Comparison of ENCODE assay signal across 1 cellular context in the genomic region with DNA sequence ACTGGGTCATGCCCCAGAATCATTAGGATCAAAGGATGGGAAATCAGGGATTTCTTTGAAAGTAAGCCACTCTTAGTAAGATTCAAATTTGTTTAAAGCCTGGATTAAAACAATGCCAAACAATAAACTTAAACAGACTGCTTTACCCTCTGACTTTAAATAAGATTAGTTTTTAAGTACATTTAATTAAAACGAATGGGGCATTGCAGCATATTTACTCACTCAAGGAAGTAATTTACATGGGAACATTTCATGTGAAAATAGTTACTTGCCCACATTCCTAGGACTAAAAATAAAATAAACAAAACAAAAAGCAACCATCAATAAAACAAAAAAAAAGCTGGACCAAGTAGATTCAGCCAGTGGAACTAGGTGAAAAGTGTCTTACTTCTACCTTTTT.
TF ChIP-seq lines count a peak whose summit lies in the region.

No MANE protein-coding gene starts in this region.

TF ChIP-seq in HepG2, 621 proteins besides CTCF, POLR2A, EP300 and RAD21:
- TF ChIP-seq CBX5 (CRISPR knock-in tag; IDR thresholded peaks at IDR 0.05; ENCODE audit: borderline replicate concordance): no peak
- no peak for TF ChIP-seq CCAR2 (optimal IDR thresholded peaks at IDR 0.05; ENCODE audit: low read depth, low read length)
- TF ChIP-seq ZNF326 (CRISPR knock-in tag; IDR thresholded peaks at IDR 0.05; ENCODE audit: borderline replicate concordance): no peak
- TF ChIP-seq ZFP90 (CRISPR knock-in tag; IDR thresholded peaks at IDR 0.05; ENCODE audit: borderline replicate concordance): no peak
- no peak for TF ChIP-seq HOXD1 (CRISPR knock-in tag; IDR thresholded peaks at IDR 0.05)
- TF ChIP-seq ZNF232 (CRISPR knock-in tag; IDR thresholded peaks at IDR 0.05; ENCODE audit: borderline replicate concordance): no peak
- TF ChIP-seq ZNF30 (CRISPR knock-in tag; IDR thresholded peaks at IDR 0.05): no peak
- TF ChIP-seq, protein P1, sequence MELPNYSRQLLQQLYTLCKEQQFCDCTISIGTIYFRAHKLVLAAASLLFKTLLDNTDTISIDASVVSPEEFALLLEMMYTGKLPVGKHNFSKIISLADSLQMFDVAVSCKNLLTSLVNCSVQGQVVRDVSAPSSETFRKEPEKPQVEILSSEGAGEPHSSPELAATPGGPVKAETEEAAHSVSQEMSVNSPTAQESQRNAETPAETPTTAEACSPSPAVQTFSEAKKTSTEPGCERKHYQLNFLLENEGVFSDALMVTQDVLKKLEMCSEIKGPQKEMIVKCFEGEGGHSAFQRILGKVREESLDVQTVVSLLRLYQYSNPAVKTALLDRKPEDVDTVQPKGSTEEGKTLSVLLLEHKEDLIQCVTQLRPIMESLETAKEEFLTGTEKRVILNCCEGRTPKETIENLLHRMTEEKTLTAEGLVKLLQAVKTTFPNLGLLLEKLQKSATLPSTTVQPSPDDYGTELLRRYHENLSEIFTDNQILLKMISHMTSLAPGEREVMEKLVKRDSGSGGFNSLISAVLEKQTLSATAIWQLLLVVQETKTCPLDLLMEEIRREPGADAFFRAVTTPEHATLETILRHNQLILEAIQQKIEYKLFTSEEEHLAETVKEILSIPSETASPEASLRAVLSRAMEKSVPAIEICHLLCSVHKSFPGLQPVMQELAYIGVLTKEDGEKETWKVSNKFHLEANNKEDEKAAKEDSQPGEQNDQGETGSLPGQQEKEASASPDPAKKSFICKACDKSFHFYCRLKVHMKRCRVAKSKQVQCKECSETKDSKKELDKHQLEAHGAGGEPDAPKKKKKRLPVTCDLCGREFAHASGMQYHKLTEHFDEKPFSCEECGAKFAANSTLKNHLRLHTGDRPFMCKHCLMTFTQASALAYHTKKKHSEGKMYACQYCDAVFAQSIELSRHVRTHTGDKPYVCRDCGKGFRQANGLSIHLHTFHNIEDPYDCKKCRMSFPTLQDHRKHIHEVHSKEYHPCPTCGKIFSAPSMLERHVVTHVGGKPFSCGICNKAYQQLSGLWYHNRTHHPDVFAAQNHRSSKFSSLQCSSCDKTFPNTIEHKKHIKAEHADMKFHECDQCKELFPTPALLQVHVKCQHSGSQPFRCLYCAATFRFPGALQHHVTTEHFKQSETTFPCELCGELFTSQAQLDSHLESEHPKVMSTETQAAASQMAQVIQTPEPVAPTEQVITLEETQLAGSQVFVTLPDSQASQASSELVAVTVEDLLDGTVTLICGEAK (IDR thresholded peaks at IDR 0.05): no peak
- TF ChIP-seq, protein P1 (CRISPR knock-in tag; IDR thresholded peaks at IDR 0.05): no peak
- no peak for TF ChIP-seq EZH2 (conservative IDR thresholded peaks at IDR 0.05; ENCODE audit: low read depth, low read length)
- TF ChIP-seq, protein P2, sequence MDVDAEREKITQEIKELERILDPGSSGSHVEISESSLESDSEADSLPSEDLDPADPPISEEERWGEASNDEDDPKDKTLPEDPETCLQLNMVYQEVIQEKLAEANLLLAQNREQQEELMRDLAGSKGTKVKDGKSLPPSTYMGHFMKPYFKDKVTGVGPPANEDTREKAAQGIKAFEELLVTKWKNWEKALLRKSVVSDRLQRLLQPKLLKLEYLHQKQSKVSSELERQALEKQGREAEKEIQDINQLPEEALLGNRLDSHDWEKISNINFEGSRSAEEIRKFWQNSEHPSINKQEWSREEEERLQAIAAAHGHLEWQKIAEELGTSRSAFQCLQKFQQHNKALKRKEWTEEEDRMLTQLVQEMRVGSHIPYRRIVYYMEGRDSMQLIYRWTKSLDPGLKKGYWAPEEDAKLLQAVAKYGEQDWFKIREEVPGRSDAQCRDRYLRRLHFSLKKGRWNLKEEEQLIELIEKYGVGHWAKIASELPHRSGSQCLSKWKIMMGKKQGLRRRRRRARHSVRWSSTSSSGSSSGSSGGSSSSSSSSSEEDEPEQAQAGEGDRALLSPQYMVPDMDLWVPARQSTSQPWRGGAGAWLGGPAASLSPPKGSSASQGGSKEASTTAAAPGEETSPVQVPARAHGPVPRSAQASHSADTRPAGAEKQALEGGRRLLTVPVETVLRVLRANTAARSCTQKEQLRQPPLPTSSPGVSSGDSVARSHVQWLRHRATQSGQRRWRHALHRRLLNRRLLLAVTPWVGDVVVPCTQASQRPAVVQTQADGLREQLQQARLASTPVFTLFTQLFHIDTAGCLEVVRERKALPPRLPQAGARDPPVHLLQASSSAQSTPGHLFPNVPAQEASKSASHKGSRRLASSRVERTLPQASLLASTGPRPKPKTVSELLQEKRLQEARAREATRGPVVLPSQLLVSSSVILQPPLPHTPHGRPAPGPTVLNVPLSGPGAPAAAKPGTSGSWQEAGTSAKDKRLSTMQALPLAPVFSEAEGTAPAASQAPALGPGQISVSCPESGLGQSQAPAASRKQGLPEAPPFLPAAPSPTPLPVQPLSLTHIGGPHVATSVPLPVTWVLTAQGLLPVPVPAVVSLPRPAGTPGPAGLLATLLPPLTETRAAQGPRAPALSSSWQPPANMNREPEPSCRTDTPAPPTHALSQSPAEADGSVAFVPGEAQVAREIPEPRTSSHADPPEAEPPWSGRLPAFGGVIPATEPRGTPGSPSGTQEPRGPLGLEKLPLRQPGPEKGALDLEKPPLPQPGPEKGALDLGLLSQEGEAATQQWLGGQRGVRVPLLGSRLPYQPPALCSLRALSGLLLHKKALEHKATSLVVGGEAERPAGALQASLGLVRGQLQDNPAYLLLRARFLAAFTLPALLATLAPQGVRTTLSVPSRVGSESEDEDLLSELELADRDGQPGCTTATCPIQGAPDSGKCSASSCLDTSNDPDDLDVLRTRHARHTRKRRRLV (CRISPR knock-in tag; IDR thresholded peaks at IDR 0.05): no peak
- TF ChIP-seq ZNF773 (CRISPR knock-in tag; IDR thresholded peaks at IDR 0.05; ENCODE audit: borderline replicate concordance): no peak
- no peak for TF ChIP-seq KAT7 (CRISPR knock-in tag; IDR thresholded peaks at IDR 0.05; ENCODE audit: borderline replicate concordance)
- TF ChIP-seq, protein P3, sequence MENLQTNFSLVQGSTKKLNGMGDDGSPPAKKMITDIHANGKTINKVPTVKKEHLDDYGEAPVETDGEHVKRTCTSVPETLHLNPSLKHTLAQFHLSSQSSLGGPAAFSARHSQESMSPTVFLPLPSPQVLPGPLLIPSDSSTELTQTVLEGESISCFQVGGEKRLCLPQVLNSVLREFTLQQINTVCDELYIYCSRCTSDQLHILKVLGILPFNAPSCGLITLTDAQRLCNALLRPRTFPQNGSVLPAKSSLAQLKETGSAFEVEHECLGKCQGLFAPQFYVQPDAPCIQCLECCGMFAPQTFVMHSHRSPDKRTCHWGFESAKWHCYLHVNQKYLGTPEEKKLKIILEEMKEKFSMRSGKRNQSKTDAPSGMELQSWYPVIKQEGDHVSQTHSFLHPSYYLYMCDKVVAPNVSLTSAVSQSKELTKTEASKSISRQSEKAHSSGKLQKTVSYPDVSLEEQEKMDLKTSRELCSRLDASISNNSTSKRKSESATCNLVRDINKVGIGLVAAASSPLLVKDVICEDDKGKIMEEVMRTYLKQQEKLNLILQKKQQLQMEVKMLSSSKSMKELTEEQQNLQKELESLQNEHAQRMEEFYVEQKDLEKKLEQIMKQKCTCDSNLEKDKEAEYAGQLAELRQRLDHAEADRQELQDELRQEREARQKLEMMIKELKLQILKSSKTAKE (CRISPR knock-in tag; IDR thresholded peaks at IDR 0.05; ENCODE audit: borderline replicate concordance): no peak
- TF ChIP-seq NCOR1 (IDR thresholded peaks at IDR 0.05; ENCODE audit: borderline replicate concordance, low read length): no peak
TF ChIP-seq in HepG2: peak in this region for 0.
